ENCODE assay signal across 11 cellular contexts in genomic region chr4:4853921-4854648, GRCh38. TPM values are rescaled to one million over a fixed set of nuclear protein-coding genes. Genes with fewer than 3 reads are reported as not detected.
DNase-seq lines count a peak whose midpoint lies in the region; ATAC-seq and TF ChIP-seq lines count a peak whose summit lies in the region.
"Had no signal": no experiment of that assay in that cellular context is flagged by ENCODE, and none has a peak within 500 bp of the region (broad histone marks: within the 10 kb centered on the region; RNA-seq: fewer than 3 reads in every experiment).

No MANE protein-coding gene starts in this region.

- no peaks in the 10 kb centered on the region for H3K79me1 ChIP-seq in mesenchymal stem cell (replicated peaks; ENCODE audit: low read length, poor library complexity, severe bottlenecking)

- no peak overlapping the region for H3K23ac ChIP-seq in mesenchymal stem cell (ENCODE audit: low read length in 2 of 2)

- CTCF ChIA-PET in activated CD8-positive, alpha-beta T cell treated with anti-CD3 and anti-CD28 coated beads, Interleukin-2, amount 10 ng/mL, durations not matched to agents 7 days and 5 days (lab: Charles Lee), result no interaction called here
- CTCF ChIA-PET in activated CD8-positive, alpha-beta T cell treated with anti-CD3 and anti-CD28 coated beads for 36 hours (lab: Charles Lee), result no interaction called here

- intact Hi-C loops in activated CD8-positive, alpha-beta T cell treated with anti-CD3 and anti-CD28 coated beads for 36 hours (cut with micrococcal nuclease), result no loop called here

- H2BK15ac ChIP-seq in mesenchymal stem cell (ENCODE audit: low read depth, poor library complexity, severe bottlenecking), result no peak overlapping the region

- no peaks in the 10 kb centered on the region for H3K36me3 ChIP-seq in mesenchymal stem cell (ENCODE audit: control insufficient read depth in 1 of 2, insufficient read depth in 2 of 2, low read depth in 1 of 2, low read length in 2 of 2)
- H3K36me3 ChIP-seq in subcutaneous abdominal adipose tissue (ENCODE audit: control insufficient read depth in 5 of 5, insufficient read depth in 5 of 5, low read length in 5 of 5), result no peaks in the 10 kb centered on the region

- peak overlapping the region in 1 of 2 experiments; percentile 82 for H3K4me3 ChIP-seq in mesenchymal stem cell (ENCODE audit: insufficient read depth in 1 of 2, low read depth in 1 of 2, low read length in 2 of 2)
- peak overlapping the region in 2 of 5 donors; percentile 61 for H3K4me3 ChIP-seq in subcutaneous abdominal adipose tissue (ENCODE audit: low read depth in 1 of 5, low read length in 5 of 5)

- H3K27me3 Mint-ChIP-seq in activated CD8-positive, alpha-beta T cell treated with anti-CD3 and anti-CD28 coated beads, Interleukin-2, amount 10 ng/mL, durations not matched to agents 7 days and 5 days (ENCODE audit: low read depth), result peaks cover 67% of the 10 kb centered on the region
- peaks cover 72% of the 10 kb centered on the region for H3K27me3 Mint-ChIP-seq in activated CD8-positive, alpha-beta T cell treated with anti-CD3 and anti-CD28 coated beads for 36 hours
- H3K27me3 Mint-ChIP-seq in activated naive CD8-positive, alpha-beta T cell, result peaks cover 34% of the 10 kb centered on the region

- no peak for ATAC-seq in activated CD8-positive, alpha-beta T cell treated with anti-CD3 and anti-CD28 coated beads, Interleukin-2, amount 10 ng/mL, durations not matched to agents 7 days and 5 days
- ATAC-seq in activated CD8-positive, alpha-beta T cell treated with anti-CD3 and anti-CD28 coated beads for 36 hours, result no peak
- ATAC-seq in GM19452 (IDR thresholded peaks at IDR 0.05; ENCODE audit: unreplicated experiment), result no peak

- H3K9me3 Mint-ChIP-seq in activated CD8-positive, alpha-beta T cell treated with anti-CD3 and anti-CD28 coated beads, Interleukin-2, amount 10 ng/mL, durations not matched to agents 7 days and 5 days (ENCODE audit: insufficient read depth), result no peaks in the 10 kb centered on the region
- H3K9me3 Mint-ChIP-seq in activated CD8-positive, alpha-beta T cell treated with anti-CD3 and anti-CD28 coated beads for 36 hours, result peaks cover 3% of the 10 kb centered on the region
- H3K9me3 Mint-ChIP-seq in activated naive CD8-positive, alpha-beta T cell (ENCODE audit: low read depth), result no peaks in the 10 kb centered on the region

- no peak overlapping the region for H2BK12ac ChIP-seq in mesenchymal stem cell (ENCODE audit: low read length in 2 of 2)

- TF ChIP-seq CTCF in activated CD8-positive, alpha-beta T cell treated with anti-CD3 and anti-CD28 coated beads for 36 hours (IDR thresholded peaks at IDR 0.05), result no peak
- TF ChIP-seq CTCF in GM13977 (IDR thresholded peaks at IDR 0.05; ENCODE audit: extremely low read depth, insufficient read depth, missing control alignments), result no peak

- H3K27ac Mint-ChIP-seq in activated CD8-positive, alpha-beta T cell treated with anti-CD3 and anti-CD28 coated beads, Interleukin-2, amount 10 ng/mL, durations not matched to agents 7 days and 5 days, result peak overlapping the region; percentile 34
- H3K27ac Mint-ChIP-seq in activated CD8-positive, alpha-beta T cell treated with anti-CD3 and anti-CD28 coated beads for 36 hours, result no peak overlapping the region
- H3K27ac Mint-ChIP-seq in activated naive CD8-positive, alpha-beta T cell, result no peak overlapping the region

- no peak overlapping the region for H3K27ac ChIP-seq in mesenchymal stem cell (ENCODE audit: low read length, poor library complexity, severe bottlenecking)
- H3K27ac ChIP-seq in subcutaneous abdominal adipose tissue (ENCODE audit: low read depth, low read length), result peak overlapping the region; percentile 60

- no peak overlapping the region for H3K4ac ChIP-seq in mesenchymal stem cell (ENCODE audit: low read depth in 1 of 2, low read length in 2 of 2)

- no peak overlapping the region for H2BK5ac ChIP-seq in mesenchymal stem cell (ENCODE audit: low read depth, low read length, poor library complexity, severe bottlenecking)

- H3K9me3 ChIP-seq in mesenchymal stem cell (ENCODE audit: control insufficient read depth, low read length) (no peaks in the 10 kb centered on the region), subcutaneous abdominal adipose tissue (ENCODE audit: control insufficient read depth in 5 of 5, low read length in 5 of 5) (peaks cover 0 to 2% (median 0%) of the 10 kb centered on the region in 5 donors)

- in situ Hi-C loops in GM13977 (cut with MboI; ENCODE audit: low pct_unique_long_range_greater_than_20kb, low sequenced_read_pairs, unreplicated experiment), result loop anchor here (10.0 kb wide), 1 partner anchor 359 kb away; no protein-coding TSS in a partner anchor

- WGBS in mesenchymal stem cell, result 28% methylated on average over 14 of the region's 24 CpGs

- H3K27me3 ChIP-seq in mesenchymal stem cell (ENCODE audit: control insufficient read depth in 1 of 2, insufficient read depth in 1 of 2, low read length in 2 of 2) (peaks cover 13 to 92% of the 10 kb centered on the region in 2 experiments), subcutaneous abdominal adipose tissue (ENCODE audit: control insufficient read depth in 5 of 5, insufficient read depth in 4 of 5, low read length in 5 of 5) (peaks cover 33 to 82% (median 64%) of the 10 kb centered on the region in 5 donors)

- H3K4me1 ChIP-seq in mesenchymal stem cell (ENCODE audit: control insufficient read depth, insufficient read depth, low read depth, low read length) (peaks cover 27% of the 10 kb centered on the region), subcutaneous abdominal adipose tissue (ENCODE audit: control insufficient read depth in 5 of 5, insufficient read depth in 5 of 5, low read length in 5 of 5) (peaks cover 4 to 36% (median 29%) of the 10 kb centered on the region in 5 donors)

- DNase-seq in activated CD8-positive, alpha-beta T cell treated with anti-CD3 and anti-CD28 coated beads, Interleukin-2, amount 10 ng/mL, durations not matched to agents 7 days and 5 days, result no peak
- DNase-seq in activated CD8-positive, alpha-beta T cell treated with anti-CD3 and anti-CD28 coated beads for 36 hours, result no peak
- no peak for DNase-seq in mesenchymal stem cell
- DNase-seq in GM13977 (ENCODE audit: low spot score), result no peak
- DNase-seq in inferior parietal cortex (ENCODE audit: extremely low spot score), result no peak
- DNase-seq: activated CD8-positive, alpha-beta memory T cell treated with anti-CD3 and anti-CD28 coated beads, Interleukin-2, amount 50 U/mL, for 48 hours; HCEC 1CT; left cardiac atrium had no signal

- POLR2A ChIA-PET in activated CD8-positive, alpha-beta T cell treated with anti-CD3 and anti-CD28 coated beads, Interleukin-2, amount 10 ng/mL, durations not matched to agents 7 days and 5 days (lab: Charles Lee), result no interaction called here
- POLR2A ChIA-PET in activated CD8-positive, alpha-beta T cell treated with anti-CD3 and anti-CD28 coated beads for 36 hours (lab: Charles Lee), result no interaction called here

- no peak overlapping the region for H2AFZ ChIP-seq in mesenchymal stem cell (ENCODE audit: low read depth, low read length)

- peak overlapping the region; percentile 71 for H3K4me3 Mint-ChIP-seq in activated CD8-positive, alpha-beta T cell treated with anti-CD3 and anti-CD28 coated beads, Interleukin-2, amount 10 ng/mL, durations not matched to agents 7 days and 5 days
- no peak overlapping the region for H3K4me3 Mint-ChIP-seq in activated CD8-positive, alpha-beta T cell treated with anti-CD3 and anti-CD28 coated beads for 36 hours
- peak overlapping the region; percentile 79 for H3K4me3 Mint-ChIP-seq in activated naive CD8-positive, alpha-beta T cell

- H3K4me1 Mint-ChIP-seq in activated CD8-positive, alpha-beta T cell treated with anti-CD3 and anti-CD28 coated beads, Interleukin-2, amount 10 ng/mL, durations not matched to agents 7 days and 5 days (ENCODE audit: low read depth), result peaks cover 34% of the 10 kb centered on the region
- peaks cover 39% of the 10 kb centered on the region for H3K4me1 Mint-ChIP-seq in activated CD8-positive, alpha-beta T cell treated with anti-CD3 and anti-CD28 coated beads for 36 hours (ENCODE audit: low read depth)
- H3K4me1 Mint-ChIP-seq in activated naive CD8-positive, alpha-beta T cell (ENCODE audit: low read depth), result peaks cover 38% of the 10 kb centered on the region

- no peak overlapping the region for H2AK5ac ChIP-seq in mesenchymal stem cell (ENCODE audit: low read length, severe bottlenecking)

- peaks cover 11% of the 10 kb centered on the region for H3K36me3 Mint-ChIP-seq in activated CD8-positive, alpha-beta T cell treated with anti-CD3 and anti-CD28 coated beads, Interleukin-2, amount 10 ng/mL, durations not matched to agents 7 days and 5 days (ENCODE audit: low read depth)
- peaks cover 2% of the 10 kb centered on the region for H3K36me3 Mint-ChIP-seq in activated CD8-positive, alpha-beta T cell treated with anti-CD3 and anti-CD28 coated beads for 36 hours (ENCODE audit: low read depth)
- H3K36me3 Mint-ChIP-seq in activated naive CD8-positive, alpha-beta T cell, result no peaks in the 10 kb centered on the region

- no peak overlapping the region for H4K91ac ChIP-seq in mesenchymal stem cell (ENCODE audit: low read length)

- H2BK120ac ChIP-seq in mesenchymal stem cell (ENCODE audit: low read depth, low read length), result no peak overlapping the region

- peak overlapping the region; percentile 90 for H3K9ac ChIP-seq in mesenchymal stem cell (ENCODE audit: low read length)
- H3K9ac ChIP-seq in subcutaneous abdominal adipose tissue (ENCODE audit: low read length in 5 of 5), result no peak overlapping the region

- H4K8ac ChIP-seq in mesenchymal stem cell (ENCODE audit: low read length), result no peak overlapping the region

- no peak overlapping the region for H3K18ac ChIP-seq in mesenchymal stem cell (ENCODE audit: low read depth in 1 of 2, low read length in 2 of 2)

- no peak overlapping the region for H3K14ac ChIP-seq in mesenchymal stem cell (ENCODE audit: low read length in 2 of 2)

- H3K4me2 ChIP-seq in mesenchymal stem cell (ENCODE audit: low read length, poor library complexity, severe bottlenecking), result peak overlapping the region; percentile 52

RNA-seq across cellular contexts. Expression of gene MSX1, which starts 5.4 kb away (rescaled TPM):
- not detected for total RNA-seq in activated CD8-positive, alpha-beta T cell treated with anti-CD3 and anti-CD28 coated beads, Interleukin-2, amount 10 ng/mL, durations not matched to agents 7 days and 5 days
- under 1 TPM; 0.16 to 0.61 TPM for total RNA-seq in activated CD8-positive, alpha-beta T cell treated with anti-CD3 and anti-CD28 coated beads for 36 hours
- polyA plus RNA-seq in mesenchymal stem cell (2013, experiment 1 of 2), result 3.9 TPM
- polyA plus RNA-seq in mesenchymal stem cell (2013, experiment 2 of 2), result 4.2 TPM
